Comparison of ENCODE assay signal across 1 cellular context in genomic region chr10:113959383-113959760, GRCh38.
TF ChIP-seq lines count a peak whose summit lies in the region.

No MANE protein-coding gene starts in this region.

TF ChIP-seq in GM12878, 131 proteins besides CTCF, POLR2A, EP300 and RAD21 (continued from another document):
- TF ChIP-seq, protein P1, sequence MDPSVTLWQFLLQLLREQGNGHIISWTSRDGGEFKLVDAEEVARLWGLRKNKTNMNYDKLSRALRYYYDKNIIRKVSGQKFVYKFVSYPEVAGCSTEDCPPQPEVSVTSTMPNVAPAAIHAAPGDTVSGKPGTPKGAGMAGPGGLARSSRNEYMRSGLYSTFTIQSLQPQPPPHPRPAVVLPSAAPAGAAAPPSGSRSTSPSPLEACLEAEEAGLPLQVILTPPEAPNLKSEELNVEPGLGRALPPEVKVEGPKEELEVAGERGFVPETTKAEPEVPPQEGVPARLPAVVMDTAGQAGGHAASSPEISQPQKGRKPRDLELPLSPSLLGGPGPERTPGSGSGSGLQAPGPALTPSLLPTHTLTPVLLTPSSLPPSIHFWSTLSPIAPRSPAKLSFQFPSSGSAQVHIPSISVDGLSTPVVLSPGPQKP (IDR thresholded peaks at IDR 0.05; ENCODE audit: low read depth, low read length) = no peak
- TF ChIP-seq MEF2A (IDR thresholded peaks at IDR 0.05; ENCODE audit: insufficient read depth, low read depth, low read length) (peak; percentile 86), PAX8 (IDR thresholded peaks at IDR 0.05) (no peak), POU2F2 (IDR thresholded peaks at IDR 0.05; ENCODE audit: borderline replicate concordance, low read depth, low read length) (peak; percentile 31; the same call in 1 of the 3 replicates), RUNX3 (IDR thresholded peaks at IDR 0.05; ENCODE audit: low read length) (peak; percentile 27; the same call in 1 of the 2 replicates), NFIC (IDR thresholded peaks at IDR 0.05; ENCODE audit: low read depth, low read length) (peak; percentile 23; the same call in 1 of the 2 replicates), SMAD5 (IDR thresholded peaks at IDR 0.05; ENCODE audit: low read depth) (no peak), YY1 (IDR thresholded peaks at IDR 0.05; ENCODE audit: low read depth, low read length) (peak; percentile 72; the same call in 1 of the 2 replicates), JUNB (IDR thresholded peaks at IDR 0.05) (peak; percentile 75), NR2F1 (conservative IDR thresholded peaks at IDR 0.05) (peak; percentile 26; the same call in 1 of the 2 replicates), ZZZ3 (IDR thresholded peaks at IDR 0.05; ENCODE audit: control insufficient read depth, insufficient read length, low read depth) (no peak), IKZF1 (conservative IDR thresholded peaks at IDR 0.05) (0 out of 2 replicates have a peak, but pooled peaks have one; percentile 17)
- TF ChIP-seq, protein P2, sequence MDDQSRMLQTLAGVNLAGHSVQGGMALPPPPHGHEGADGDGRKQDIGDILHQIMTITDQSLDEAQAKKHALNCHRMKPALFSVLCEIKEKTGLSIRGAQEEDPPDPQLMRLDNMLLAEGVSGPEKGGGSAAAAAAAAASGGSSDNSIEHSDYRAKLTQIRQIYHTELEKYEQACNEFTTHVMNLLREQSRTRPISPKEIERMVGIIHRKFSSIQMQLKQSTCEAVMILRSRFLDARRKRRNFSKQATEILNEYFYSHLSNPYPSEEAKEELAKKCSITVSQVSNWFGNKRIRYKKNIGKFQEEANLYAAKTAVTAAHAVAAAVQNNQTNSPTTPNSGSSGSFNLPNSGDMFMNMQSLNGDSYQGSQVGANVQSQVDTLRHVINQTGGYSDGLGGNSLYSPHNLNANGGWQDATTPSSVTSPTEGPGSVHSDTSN (IDR thresholded peaks at IDR 0.05; ENCODE audit: insufficient replicate concordance, low read depth, low read length) = peak; percentile 72
- TF ChIP-seq, protein P3, sequence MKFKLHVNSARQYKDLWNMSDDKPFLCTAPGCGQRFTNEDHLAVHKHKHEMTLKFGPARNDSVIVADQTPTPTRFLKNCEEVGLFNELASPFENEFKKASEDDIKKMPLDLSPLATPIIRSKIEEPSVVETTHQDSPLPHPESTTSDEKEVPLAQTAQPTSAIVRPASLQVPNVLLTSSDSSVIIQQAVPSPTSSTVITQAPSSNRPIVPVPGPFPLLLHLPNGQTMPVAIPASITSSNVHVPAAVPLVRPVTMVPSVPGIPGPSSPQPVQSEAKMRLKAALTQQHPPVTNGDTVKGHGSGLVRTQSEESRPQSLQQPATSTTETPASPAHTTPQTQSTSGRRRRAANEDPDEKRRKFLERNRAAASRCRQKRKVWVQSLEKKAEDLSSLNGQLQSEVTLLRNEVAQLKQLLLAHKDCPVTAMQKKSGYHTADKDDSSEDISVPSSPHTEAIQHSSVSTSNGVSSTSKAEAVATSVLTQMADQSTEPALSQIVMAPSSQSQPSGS (IDR thresholded peaks at IDR 0.05; ENCODE audit: low read length) = peak; percentile 66; the same call in 1 of the 2 replicates
TF ChIP-seq in GM12878: peak in this region for 19.
